Comparison of ENCODE assay signal across 8 cellular contexts in the genomic region with DNA sequence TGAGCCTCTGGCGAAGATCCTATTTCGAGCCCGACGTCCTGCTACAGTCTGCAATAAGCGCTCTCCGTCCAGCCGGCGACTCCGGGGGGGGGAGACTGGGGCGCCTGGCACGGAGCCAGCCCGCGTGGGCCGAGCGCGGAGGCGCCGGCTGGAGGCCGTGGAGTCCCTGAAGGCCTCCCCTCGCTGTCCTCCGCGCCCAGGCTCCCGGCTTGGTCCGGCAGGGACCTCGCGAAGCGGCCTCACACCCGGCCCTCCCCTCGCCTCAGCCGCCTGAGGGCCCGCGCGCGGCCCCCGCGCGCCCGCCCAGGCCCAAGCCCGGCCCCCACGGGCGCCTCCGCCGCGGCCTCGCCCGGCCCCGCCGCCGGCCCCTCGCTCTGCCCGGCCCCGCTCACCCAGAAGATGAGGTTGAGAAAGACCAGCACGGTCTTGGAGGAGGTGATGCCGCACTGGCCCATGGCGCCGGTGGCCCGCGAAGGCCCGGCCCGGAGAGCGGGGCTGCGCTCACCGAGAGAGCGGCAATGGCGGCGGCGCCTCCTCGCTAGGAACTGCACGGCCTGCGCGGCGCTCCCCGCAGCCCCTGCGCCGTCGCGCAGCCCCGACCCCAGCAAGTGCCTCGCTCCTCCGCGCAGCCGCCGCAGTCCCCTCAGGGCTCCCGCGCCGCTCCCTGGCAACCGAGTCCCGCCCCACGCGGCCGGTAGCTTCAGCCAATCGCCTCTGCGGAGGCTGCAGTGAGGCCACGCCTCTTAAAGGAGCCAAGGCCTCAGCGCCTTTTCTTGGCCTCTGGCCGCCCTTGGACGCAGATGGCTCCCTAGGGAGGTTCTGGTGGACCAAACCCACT. TPM values are rescaled to one million over a fixed set of nuclear protein-coding genes. Genes with fewer than 3 reads are reported as not detected.
DNase-seq lines count a peak whose midpoint lies in the region; ATAC-seq and TF ChIP-seq lines count a peak whose summit lies in the region.

Gene TSPAN3 (minus strand): TSS at position 610 of the 838 bp plus-strand sequence. CDS start 155 bp downstream, at position 455.

- peaks cover 44% of the 10 kb centered on the region for H3K4me1 Mint-ChIP-seq in dendritic cell treated with granulocyte-macrophage colony-stimulating factor and Interleukin-4, amounts not matched to agents 40 ng/mL and 50 ng/mL, for 4 days (ENCODE audit: low read depth)

- peaks cover 25 to 50% of the 10 kb centered on the region in 2 donors for H3K4me1 ChIP-seq in left lung

- peaks cover 2% of the 10 kb centered on the region for H3K27me3 Mint-ChIP-seq in dendritic cell treated with granulocyte-macrophage colony-stimulating factor and Interleukin-4, amounts not matched to agents 40 ng/mL and 50 ng/mL, for 4 days

- H3K4me3 ChIP-seq in left lung, result peak within 1 kb of the TSS; percentile 65 to 72

- peak within 1 kb of the TSS; percentile 87 for H3K27ac Mint-ChIP-seq in dendritic cell treated with granulocyte-macrophage colony-stimulating factor and Interleukin-4, amounts not matched to agents 40 ng/mL and 50 ng/mL, for 4 days

- no peaks in the 10 kb centered on the region for H3K9me3 Mint-ChIP-seq in dendritic cell treated with granulocyte-macrophage colony-stimulating factor and Interleukin-4, amounts not matched to agents 40 ng/mL and 50 ng/mL, for 4 days

- H3K36me3 Mint-ChIP-seq in dendritic cell treated with granulocyte-macrophage colony-stimulating factor and Interleukin-4, amounts not matched to agents 40 ng/mL and 50 ng/mL, for 4 days (ENCODE audit: low read depth), result peaks cover 6% of the 10 kb centered on the region

- no peaks in the 10 kb centered on the region for H3K27me3 ChIP-seq in left lung

- peak within 1 kb of the TSS; percentile 87 to 94 for H3K27ac ChIP-seq in left lung

- DNase-seq in CD1c-positive myeloid dendritic cell (ENCODE audit: extremely low spot score), result peak; percentile 96
- DNase-seq in NCI-H774 (lab: John Stamatoyannopoulos, UW), result peak; percentile 89
- DNase-seq in activated CD4-positive, alpha-beta T cell treated with anti-CD3 and anti-CD28 coated beads, Interleukin-2, amount 50 U/mL, for 4 hours, result peak; percentile 88 to 89
- DNase-seq in left lung, result peak; percentile 94 to 98
- DNase-seq in stimulated activated CD4-positive, alpha-beta T cell treated with anti-CD3 and anti-CD28 coated beads, Interleukin-2, amount 100 ng/mL, for 4 hours (ENCODE audit: low read depth), result peak; percentile 89

- H3K9me3 ChIP-seq in left lung, result no peaks in the 10 kb centered on the region

- no peak for TF ChIP-seq CTCF in left lung (IDR thresholded peaks at IDR 0.05)

- peak within 1 kb of the TSS; percentile 89 for H3K4me3 Mint-ChIP-seq in dendritic cell treated with granulocyte-macrophage colony-stimulating factor and Interleukin-4, amounts not matched to agents 40 ng/mL and 50 ng/mL, for 4 days

- intact Hi-C loops in dendritic cell treated with granulocyte-macrophage colony-stimulating factor and Interleukin-4, amounts not matched to agents 40 ng/mL and 50 ng/mL, for 4 days (cut with micrococcal nuclease), result no loop called here
- intact Hi-C loops in left lung (cut with DNase I), result no loop called here

- ATAC-seq in GM19438 (IDR thresholded peaks at IDR 0.05; ENCODE audit: low read depth, unreplicated experiment) (peak; percentile 81), HG03571 (IDR thresholded peaks at IDR 0.05; ENCODE audit: unreplicated experiment) (peak; percentile 88), left lung (peak; percentile 92)

- H3K36me3 ChIP-seq in left lung, result no peaks in the 10 kb centered on the region

RNA-seq across cellular contexts. Expression of gene TSPAN3, which starts in this region (rescaled TPM):
- 100 to 1,000 TPM; 385 to 645 TPM for total RNA-seq in left lung

Comparison
In these comparisons a context has a peak if more than half of its experiments do, and no peak if none do; other contexts are left out.
1. Peak in every context shown above with its lines: DNase-seq, ATAC-seq, H3K4me3 ChIP-seq and H3K27ac ChIP-seq.